In genomic region chr9:122099271-122099869, GRCh38 we compare ENCODE assay signal across 1 cellular context.
TF ChIP-seq lines count a peak whose summit lies in the region.

No MANE protein-coding gene starts in this region.

TF ChIP-seq in HepG2, 621 proteins besides CTCF, POLR2A, EP300 and RAD21 (continued from another document and continues in another):
- TF ChIP-seq SNAPC4 (CRISPR knock-in tag; IDR thresholded peaks at IDR 0.05), result no peak
- TF ChIP-seq PBX2 (CRISPR knock-in tag; IDR thresholded peaks at IDR 0.05), result no peak
- no peak for TF ChIP-seq THAP11 (CRISPR knock-in tag; IDR thresholded peaks at IDR 0.05)
- no peak for TF ChIP-seq NFATC3 (CRISPR knock-in tag; IDR thresholded peaks at IDR 0.05)
- TF ChIP-seq STAT6 (CRISPR knock-in tag; IDR thresholded peaks at IDR 0.05; ENCODE audit: borderline replicate concordance), result no peak
- TF ChIP-seq NR2F6 (IDR thresholded peaks at IDR 0.05), result peak; percentile 94
- TF ChIP-seq NR2F6 (CRISPR knock-in tag; IDR thresholded peaks at IDR 0.05), result peak; percentile 90
- no peak for TF ChIP-seq PAXIP1 (CRISPR knock-in tag; conservative IDR thresholded peaks at IDR 0.05)
- TF ChIP-seq AKAP8 (CRISPR knock-in tag; IDR thresholded peaks at IDR 0.05), result no peak
- TF ChIP-seq SETDB1 (CRISPR knock-in tag; IDR thresholded peaks at IDR 0.05; ENCODE audit: borderline replicate concordance), result no peak
- TF ChIP-seq ZNF710 (CRISPR knock-in tag; IDR thresholded peaks at IDR 0.05; ENCODE audit: borderline replicate concordance), result no peak
- TF ChIP-seq RXRA (CRISPR knock-in tag; IDR thresholded peaks at IDR 0.05), result no peak
- no peak for TF ChIP-seq JUN (CRISPR knock-in tag; IDR thresholded peaks at IDR 0.05)
- TF ChIP-seq GZF1 (CRISPR knock-in tag; IDR thresholded peaks at IDR 0.05), result no peak
- no peak for TF ChIP-seq MYNN (CRISPR knock-in tag; IDR thresholded peaks at IDR 0.05; ENCODE audit: low read depth)
- TF ChIP-seq SKI (IDR thresholded peaks at IDR 0.05; ENCODE audit: partially characterized antibody), result no peak
- TF ChIP-seq HMGXB4 (CRISPR knock-in tag; IDR thresholded peaks at IDR 0.05; ENCODE audit: borderline replicate concordance in 1 of 2, low read depth in 1 of 2), result peak in 1 of 2 experiments; percentile 42; a peak in 1 of 4 replicates
- TF ChIP-seq ZNF777 (CRISPR knock-in tag; IDR thresholded peaks at IDR 0.05), result no peak
- TF ChIP-seq CREB3 (CRISPR knock-in tag; IDR thresholded peaks at IDR 0.05), result no peak
- no peak for TF ChIP-seq NKX3-1 (CRISPR knock-in tag; IDR thresholded peaks at IDR 0.05)
- 0 out of 2 replicates have a peak, but pooled peaks have one; percentile 32 for TF ChIP-seq ZNF501 (CRISPR knock-in tag; IDR thresholded peaks at IDR 0.05)
- no peak for TF ChIP-seq ZMYM3 (CRISPR knock-in tag; IDR thresholded peaks at IDR 0.05)
- TF ChIP-seq SOX6 (IDR thresholded peaks at IDR 0.05), result no peak
- no peak for TF ChIP-seq SOX6 (CRISPR knock-in tag; IDR thresholded peaks at IDR 0.05)
- TF ChIP-seq RARA (CRISPR knock-in tag; IDR thresholded peaks at IDR 0.05), result no peak
- no peak for TF ChIP-seq MXD3 (CRISPR knock-in tag; IDR thresholded peaks at IDR 0.05)
- 0 out of 2 replicates have a peak, but pooled peaks have one; percentile 27 for TF ChIP-seq PPARG (CRISPR knock-in tag; conservative IDR thresholded peaks at IDR 0.05)
- no peak for TF ChIP-seq E2F5 (CRISPR knock-in tag; conservative IDR thresholded peaks at IDR 0.05)
- no peak for TF ChIP-seq ATF7 (IDR thresholded peaks at IDR 0.05)
- TF ChIP-seq ATF7 (CRISPR knock-in tag; IDR thresholded peaks at IDR 0.05), result no peak
- peak; percentile 60 to 75; a peak in 3 of 4 replicates for TF ChIP-seq NR2F1 (CRISPR knock-in tag; IDR thresholded peaks at IDR 0.05)
- no peak for TF ChIP-seq ZNF639 (CRISPR knock-in tag; conservative IDR thresholded peaks at IDR 0.05)
- TF ChIP-seq ZNF770 (CRISPR knock-in tag; IDR thresholded peaks at IDR 0.05), result no peak
- TF ChIP-seq ZNF335 (CRISPR knock-in tag; IDR thresholded peaks at IDR 0.05), result no peak
- no peak for TF ChIP-seq ATF5 (CRISPR knock-in tag; IDR thresholded peaks at IDR 0.05; ENCODE audit: low read depth)
- TF ChIP-seq ZKSCAN1 (IDR thresholded peaks at IDR 0.05; ENCODE audit: low read length), result no peak
- TF ChIP-seq FOXJ3 (CRISPR knock-in tag; IDR thresholded peaks at IDR 0.05; ENCODE audit: borderline replicate concordance), result no peak
